9 cellular contexts compared by ENCODE assay signal in genomic region chr14:61438497-61438859, GRCh38.
DNase-seq lines count a peak whose midpoint lies in the region; ATAC-seq and TF ChIP-seq lines count a peak whose summit lies in the region.
"Had no signal": no experiment of that assay in that cellular context is flagged by ENCODE, and none has a peak within 500 bp of the region (broad histone marks: within the 10 kb centered on the region; RNA-seq: fewer than 3 reads in every experiment).

No MANE protein-coding gene starts in this region.

- H3K4me3 Mint-ChIP-seq in osteocyte (ENCODE audit: unreplicated experiment) = peak overlapping the region; percentile 46

- H3K4me1 Mint-ChIP-seq in osteocyte (ENCODE audit: unreplicated experiment) = peaks cover 54% of the 10 kb centered on the region

- H3K27ac Mint-ChIP-seq in osteocyte (ENCODE audit: unreplicated experiment) = peak overlapping the region; percentile 67

- TF ChIP-seq CTCF in GM13977 (IDR thresholded peaks at IDR 0.05; ENCODE audit: extremely low read depth, insufficient read depth, missing control alignments) (no peak), osteocyte (IDR thresholded peaks at IDR 0.05) (no peak)

- no peaks in the 10 kb centered on the region for H3K36me3 Mint-ChIP-seq in osteocyte (ENCODE audit: unreplicated experiment)

- DNase-seq in GM13977 (ENCODE audit: low spot score) (peak; percentile 42), T47D (ENCODE audit: low read depth in 1 of 2, low spot score in 1 of 2) (peak; percentile 62 to 94), osteocyte (ENCODE audit: extremely low spot score, unreplicated experiment) (no peak), NCI-H128 (lab: John Stamatoyannopoulos, UW; ENCODE audit: unreplicated experiment) (no peak), C1 segment of cervical spinal cord (lab: John Stamatoyannopoulos, UW) (no peak), HAP-1 (ENCODE audit: low spot score in 2 of 2) (no peak)

- H3K27me3 Mint-ChIP-seq in osteocyte (ENCODE audit: unreplicated experiment) = no peaks in the 10 kb centered on the region

- peak; percentile 67 for ATAC-seq in HG02885 (IDR thresholded peaks at IDR 0.05; ENCODE audit: poor library complexity, unreplicated experiment)
- ATAC-seq in GM21367 (IDR thresholded peaks at IDR 0.05; ENCODE audit: unreplicated experiment) = no peak

- peaks cover 3% of the 10 kb centered on the region; the same call in 1 of the 2 replicates for H3K27me3 ChIP-seq in HAP-1 (ENCODE audit: low read depth)
- H3K27me3 ChIP-seq: neutrophil had no signal

- H3K36me3 ChIP-seq in HAP-1 (replicated peaks) = no peaks in the 10 kb centered on the region
- H3K36me3 ChIP-seq: neutrophil had no signal

- no peak overlapping the region for H3K4me3 ChIP-seq in HAP-1

- no peaks in the 10 kb centered on the region for H3K9me3 Mint-ChIP-seq in osteocyte (ENCODE audit: unreplicated experiment)

- no peaks in the 10 kb centered on the region for H3K9me3 ChIP-seq in HAP-1
- H3K9me3 ChIP-seq: neutrophil had no signal

- no peaks in the 10 kb centered on the region for H3K4me1 ChIP-seq in HAP-1

- in situ Hi-C loops in GM13977 (cut with MboI; ENCODE audit: low pct_unique_long_range_greater_than_20kb, low sequenced_read_pairs, unreplicated experiment) = no loop called here
- in situ Hi-C loops in T47D (cut with HindIII; ENCODE audit: low pct_unique_long_range_greater_than_20kb, low sequenced_read_pairs) = no loop called here
- in situ Hi-C loops in HAP-1 (cut with MboI; ENCODE audit: low sequenced_read_pairs) = no loop called here

Comparison
In these comparisons a context has a peak if more than half of its experiments do, and no peak if none do; other contexts are left out.
1. DNase-seq: peak in GM13977 (single experiment) and T47D (2 of 2); none in osteocyte (single experiment), NCI-H128 (single experiment), C1 segment of cervical spinal cord (0 of 14) and HAP-1 (0 of 2).